10 cellular contexts compared by ENCODE assay signal in genomic region chr15:81295466-81296145, GRCh38. TPM values are rescaled to one million over a fixed set of nuclear protein-coding genes. Genes with fewer than 3 reads are reported as not detected.
DNase-seq lines count a peak whose midpoint lies in the region; ATAC-seq, FAIRE-seq and TF ChIP-seq lines count a peak whose summit lies in the region.
"Had no signal": no experiment of that assay in that cellular context is flagged by ENCODE, and none has a peak within 500 bp of the region (broad histone marks: within the 10 kb centered on the region; RNA-seq: fewer than 3 reads in every experiment).

No MANE protein-coding gene starts in this region.

- H3K36me3 ChIP-seq in CD4-positive, alpha-beta memory T cell (ENCODE audit: insufficient read depth, low read length) = peaks cover 19% of the 10 kb centered on the region
- H3K36me3 ChIP-seq in osteoblast (ENCODE audit: insufficient read depth, low read length) = no peaks in the 10 kb centered on the region
- H3K36me3 ChIP-seq: uterus had no signal

- peaks cover 51 to 82% (median 57%) of the 10 kb centered on the region in 4 donors for H3K4me1 Mint-ChIP-seq in CD4-positive, alpha-beta memory T cell
- peaks cover 87% of the 10 kb centered on the region for H3K4me1 Mint-ChIP-seq in activated naive CD8-positive, alpha-beta T cell (ENCODE audit: low read depth)

- H3K27me3 ChIP-seq in CD4-positive, alpha-beta memory T cell (ENCODE audit: insufficient read depth, low read length) = no peaks in the 10 kb centered on the region
- H3K27me3 ChIP-seq in osteoblast (ENCODE audit: insufficient read depth, low read length) = no peaks in the 10 kb centered on the region
- H3K27me3 ChIP-seq: uterus had no signal

- H3K79me2 ChIP-seq in osteoblast (ENCODE audit: insufficient read depth, low read length) = no peaks in the 10 kb centered on the region

- H3K27ac ChIP-seq in CD4-positive, alpha-beta memory T cell (ENCODE audit: low read depth, low read length) = peak overlapping the region; percentile 91
- no peak overlapping the region for H3K27ac ChIP-seq in osteoblast (ENCODE audit: low read depth, low read length)

- no peak for TF ChIP-seq CTCF in osteoblast (IDR thresholded peaks at IDR 0.05; ENCODE audit: extremely low read depth, low read depth, low read length)

- CTCF ChIA-PET in CD4-positive, alpha-beta memory T cell (lab: Charles Lee; ENCODE audit: partially characterized antibody) = interaction anchor here (0.6 to 10.5 kb wide), 12 partner anchors 9 to 1247 kb away, joined by 3 to 107 read pairs (median 4); no protein-coding TSS in a partner anchor

- no peaks in the 10 kb centered on the region for H3K9me3 Mint-ChIP-seq in CD4-positive, alpha-beta memory T cell
- H3K9me3 Mint-ChIP-seq in activated naive CD8-positive, alpha-beta T cell (ENCODE audit: low read depth) = no peaks in the 10 kb centered on the region

- peak overlapping the region; percentile 96 to 99 (median 98) for H3K27ac Mint-ChIP-seq in CD4-positive, alpha-beta memory T cell
- peak overlapping the region; percentile 98 for H3K27ac Mint-ChIP-seq in activated naive CD8-positive, alpha-beta T cell

- no peaks in the 10 kb centered on the region for H4K20me1 ChIP-seq in osteoblast (ENCODE audit: insufficient read depth, low read length)

- intact Hi-C loops in CD4-positive, alpha-beta memory T cell (cut with micrococcal nuclease) = loop anchor here (1.0 to 10.0 kb wide), 6 partner anchors 9 to 1373 kb away; partner anchors contain the start of genes MEX3B and TLNRD1

- H3K36me3 Mint-ChIP-seq in CD4-positive, alpha-beta memory T cell = peaks cover 37 to 40% of the 10 kb centered on the region in 2 donors
- peaks cover 8% of the 10 kb centered on the region for H3K36me3 Mint-ChIP-seq in activated naive CD8-positive, alpha-beta T cell

- ATAC-seq in GM19397 (IDR thresholded peaks at IDR 0.05; ENCODE audit: unreplicated experiment) = no peak

- peak in 1 of 5 donors; percentile 56 for DNase-seq in CD4-positive, alpha-beta memory T cell
- DNase-seq in GM19239 (ENCODE audit: insufficient read length, low spot score) (no peak), osteoblast (ENCODE audit: insufficient read length, low spot score, missing footprints) (peak; percentile 62), epidermal melanocyte (ENCODE audit: insufficient read length, low spot score) (no peak), ureter (ENCODE audit: low spot score) (no peak)
- DNase-seq: DMS79 treated with DMSO at 0.1 percent for 48 hours, posterior cingulate gyrus, uterus had no signal

- H3K4me2 ChIP-seq in osteoblast (ENCODE audit: insufficient read depth, low read length) = no peak overlapping the region

- POLR2A ChIA-PET in CD4-positive, alpha-beta memory T cell (lab: Charles Lee; ENCODE audit: partially characterized antibody) = interaction anchor here (0.5 to 17.7 kb wide), 7 partner anchors 9 to 320 kb away, joined by 3 to 702 read pairs (median 56); partner anchors contain the start of genes STARD5 and TLNRD1

- no peak overlapping the region for H2AFZ ChIP-seq in osteoblast (ENCODE audit: low read length)

- H3K4me3 ChIP-seq in CD4-positive, alpha-beta memory T cell (ENCODE audit: low read length in 2 of 2) = peak overlapping the region; percentile 77 to 87
- no peak overlapping the region for H3K4me3 ChIP-seq in osteoblast (ENCODE audit: insufficient read depth, low read length)
- H3K4me3 ChIP-seq: uterus had no signal

- peaks cover 60% of the 10 kb centered on the region for H3K4me1 ChIP-seq in CD4-positive, alpha-beta memory T cell (ENCODE audit: insufficient read depth, low read length)
- peaks cover 5% of the 10 kb centered on the region for H3K4me1 ChIP-seq in osteoblast (ENCODE audit: insufficient read depth, low read length)
- H3K4me1 ChIP-seq: uterus had no signal

- peak; percentile 81 for FAIRE-seq in GM19239 (lab: Jason Lieb, UNC)

- H3K4me3 Mint-ChIP-seq in CD4-positive, alpha-beta memory T cell = peak overlapping the region; percentile 98 to 100 (median 100)
- H3K4me3 Mint-ChIP-seq in activated naive CD8-positive, alpha-beta T cell = peak overlapping the region; percentile 98

- H3K27me3 Mint-ChIP-seq in CD4-positive, alpha-beta memory T cell = no peaks in the 10 kb centered on the region
- H3K27me3 Mint-ChIP-seq in activated naive CD8-positive, alpha-beta T cell = no peaks in the 10 kb centered on the region

- no peaks in the 10 kb centered on the region for H3K9me3 ChIP-seq in CD4-positive, alpha-beta memory T cell (ENCODE audit: control insufficient read depth in 1 of 2, low read length in 2 of 2)
- H3K9me3 ChIP-seq in osteoblast (ENCODE audit: low read depth, low read length) = no peaks in the 10 kb centered on the region
- H3K9me3 ChIP-seq: uterus had no signal

RNA-seq across cellular contexts. Expression of gene STARD5, which starts 28.3 kb away (rescaled TPM):
- total RNA-seq in CD4-positive, alpha-beta memory T cell = 1 to 10 TPM; 5.0 to 8.0 TPM
- 1 to 10 TPM; 1.9 to 3.9 TPM for polyA plus RNA-seq in CD4-positive, alpha-beta memory T cell
- total RNA-seq in osteoblast = 5.9 and 6.5 TPM in 2 replicates
- 17.5 TPM for total RNA-seq in ureter
